ENCODE assay signal across 26 cellular contexts in genomic region chrX:40483502-40483901, GRCh38.
"Had no signal": no experiment of that assay in that cellular context is flagged by ENCODE, and none has a peak within 500 bp of the region (broad histone marks: within the 10 kb centered on the region; RNA-seq: fewer than 3 reads in every experiment).

No MANE protein-coding gene starts in this region.

- H3K4me1 ChIP-seq: ascending aorta, body of pancreas had no signal

- H3K4me3 Mint-ChIP-seq: activated B cell treated with CpG ODN at 0.5 μM for 24 hours; activated CD4-positive, alpha-beta memory T cell treated with anti-CD3 and anti-CD28 coated beads for 36 hours; activated naive CD8-positive, alpha-beta T cell treated with anti-CD3 and anti-CD28 coated beads, Interleukin-2, amount 50 U/mL, for 24 hours; activated T-cell treated with anti-CD3 and anti-CD28 coated beads, Interleukin-2, amount 50 U/mL, for 72 hours; T-helper 17 cell had no signal

- H3K9me3 ChIP-seq: body of pancreas, MG63 had no signal

- H3K36me3 Mint-ChIP-seq: activated CD4-positive, alpha-beta memory T cell treated with anti-CD3 and anti-CD28 coated beads for 36 hours had no signal

- H3K27ac Mint-ChIP-seq: activated B cell treated with CpG ODN at 0.5 μM for 24 hours; activated CD4-positive, alpha-beta memory T cell treated with anti-CD3 and anti-CD28 coated beads for 36 hours; activated naive CD8-positive, alpha-beta T cell treated with anti-CD3 and anti-CD28 coated beads, Interleukin-2, amount 50 U/mL, for 24 hours; activated T-cell treated with anti-CD3 and anti-CD28 coated beads, Interleukin-2, amount 50 U/mL, for 72 hours; T-helper 17 cell had no signal

- H3K27me3 ChIP-seq: ascending aorta, body of pancreas, MG63 had no signal

- H3K27me3 Mint-ChIP-seq: activated CD4-positive, alpha-beta memory T cell treated with anti-CD3 and anti-CD28 coated beads for 36 hours; activated naive CD8-positive, alpha-beta T cell treated with anti-CD3 and anti-CD28 coated beads, Interleukin-2, amount 50 U/mL, for 24 hours; T-helper 17 cell had no signal

- H3K4me3 ChIP-seq: ascending aorta, body of pancreas, coronary artery, MG63, PC-9 had no signal

- H3K27ac ChIP-seq: ascending aorta, body of pancreas, coronary artery, PC-9 had no signal

- H2AFZ ChIP-seq: PC-9 had no signal

- H3K4me2 ChIP-seq: PC-9 had no signal

- H3K36me3 ChIP-seq: ascending aorta, MG63 had no signal

- FAIRE-seq: bronchial epithelial cell had no signal

- DNase-seq: activated B cell treated with CpG ODN at 0.5 μM for 24 hours; activated CD4-positive, alpha-beta memory T cell treated with anti-CD3 and anti-CD28 coated beads for 36 hours; activated CD8-positive, alpha-beta memory T cell treated with anti-CD3 and anti-CD28 coated beads, Interleukin-2, amount 50 U/mL, for 4 hours; activated naive CD4-positive, alpha-beta T cell treated with anti-CD3 and anti-CD28 coated beads, Interleukin-2, amount 50 U/mL, for 16 hours; activated naive CD8-positive, alpha-beta T cell treated with anti-CD3 and anti-CD28 coated beads, Interleukin-2, amount 50 U/mL, for 24 hours; activated T-cell treated with anti-CD3 and anti-CD28 coated beads, Interleukin-2, amount 50 U/mL, for 72 hours; amniotic stem cell; body of pancreas; central memory CD4-positive, alpha-beta T cell; KG1; MG63; MV-4-11; NCI-H1092 treated with DMSO at 0.1 percent for 48 hours; NCI-H1417 treated with DMSO at 0.1 percent for 48 hours; NCI-H1694; NCI-H2029; NCI-H2107; NCI-H510A treated with DMSO at 0.1 percent for 48 hours; NCI-H69; PC-9; SHP77 treated with DMSO at 0.1 percent for 48 hours; T-helper 17 cell; T-helper 9 cell had no signal

- H3K4me1 Mint-ChIP-seq: activated B cell treated with CpG ODN at 0.5 μM for 24 hours had no signal
